9 cellular contexts compared by ENCODE assay signal in genomic region chr12:105706321-105706972, GRCh38.
DNase-seq lines count a peak whose midpoint lies in the region; ATAC-seq and TF ChIP-seq lines count a peak whose summit lies in the region.
"Had no signal": no experiment of that assay in that cellular context is flagged by ENCODE, and none has a peak within 500 bp of the region (broad histone marks: within the 10 kb centered on the region; RNA-seq: fewer than 3 reads in every experiment).

No MANE protein-coding gene starts in this region.

- H3K4me3 ChIP-seq in astrocyte of the cerebellum (ENCODE audit: low read depth, low read length) (no peak overlapping the region), vagina (no peak overlapping the region)

- TF ChIP-seq CTCF in astrocyte of the cerebellum (IDR thresholded peaks at IDR 0.05; ENCODE audit: low read depth, low read length, missing control alignments) (no peak), vagina (IDR thresholded peaks at IDR 0.05) (no peak)

- no peaks in the 10 kb centered on the region for H3K27me3 ChIP-seq in vagina

- DNase-seq in AG20443 (ENCODE audit: low spot score) (peak; percentile 49), NCI-H128 (lab: John Stamatoyannopoulos, UW; ENCODE audit: unreplicated experiment) (peak; percentile 47), astrocyte of the cerebellum (ENCODE audit: low read depth) (peak; percentile 45), kidney tubule cell (ENCODE audit: low spot score) (peak; percentile 81), erythroblast (lab: John Stamatoyannopoulos, UW) (no peak), vagina (ENCODE audit: extremely low spot score in 2 of 2) (no peak), T-helper 9 cell (no peak)
- DNase-seq: activated CD8-positive, alpha-beta memory T cell treated with anti-CD3 and anti-CD28 coated beads, Interleukin-2, amount 50 U/mL, for 48 hours had no signal

- no peak for ATAC-seq in GM21717 (IDR thresholded peaks at IDR 0.05; ENCODE audit: unreplicated experiment)

- in situ Hi-C loops in astrocyte of the cerebellum (cut with HindIII; ENCODE audit: low sequenced_read_pairs) = no loop called here

- intact Hi-C loops in vagina (cut with DNase I) = loop anchor here (5.0 kb wide), 1 partner anchor 431 kb away; the partner anchor contains the start of gene NUAK1

- H3K4me1 ChIP-seq in vagina = peaks cover 10% of the 10 kb centered on the region

- H3K27ac ChIP-seq in vagina = no peak overlapping the region

- no peak for TF ChIP-seq POLR2A in erythroblast (IDR thresholded peaks at IDR 0.05; ENCODE audit: low read length)
- no peak for TF ChIP-seq POLR2A in vagina (IDR thresholded peaks at IDR 0.05)

- H3K36me3 ChIP-seq in vagina = no peaks in the 10 kb centered on the region

- H3K9me3 ChIP-seq in vagina = no peaks in the 10 kb centered on the region

Comparison
In these comparisons a context has a peak if more than half of its experiments do, and no peak if none do; other contexts are left out.
1. DNase-seq: peak in AG20443 (single experiment), NCI-H128 (single experiment), astrocyte of the cerebellum (single experiment) and kidney tubule cell (single experiment); none in erythroblast (0 of 2), vagina (0 of 2) and T-helper 9 cell (single experiment).